In genomic region chr20:8399963-8400362, GRCh38 we compare ENCODE assay signal across 1 cellular context.
TF ChIP-seq lines count a peak whose summit lies in the region.

No MANE protein-coding gene starts in this region.

TF ChIP-seq in GM12878, 131 proteins besides CTCF, POLR2A, EP300 and RAD21 (continued from another document):
- no peak for TF ChIP-seq NFXL1 (IDR thresholded peaks at IDR 0.05; ENCODE audit: borderline replicate concordance)
- peak; percentile 85 for TF ChIP-seq ATF2 (IDR thresholded peaks at IDR 0.05; ENCODE audit: low read length)
- peak; percentile 59; the same call in 1 of the 2 replicates for TF ChIP-seq CREM (IDR thresholded peaks at IDR 0.05; ENCODE audit: low read depth)
- TF ChIP-seq EZH2 (IDR thresholded peaks at IDR 0.05; ENCODE audit: borderline replicate concordance, control insufficient read depth, low read depth, low read length) = no peak
- no peak for TF ChIP-seq REST (IDR thresholded peaks at IDR 0.05; ENCODE audit: low read depth, low read length)
- TF ChIP-seq PAX8 (IDR thresholded peaks at IDR 0.05) = no peak
- TF ChIP-seq NR2C1 (IDR thresholded peaks at IDR 0.05) = no peak
- TF ChIP-seq MYB (IDR thresholded peaks at IDR 0.05; ENCODE audit: borderline replicate concordance, low read depth, low read length) = peak; percentile 48; the same call in 1 of the 2 replicates
- TF ChIP-seq PAX5 (IDR thresholded peaks at IDR 0.05; ENCODE audit: borderline replicate concordance, low read depth, low read length) = peak; percentile 75; the same call in 1 of the 2 replicates
- TF ChIP-seq ZBTB4 (CRISPR knock-in tag; IDR thresholded peaks at IDR 0.05) = no peak
- TF ChIP-seq ZNF687 (IDR thresholded peaks at IDR 0.05) = 0 out of 2 replicates have a peak, but pooled peaks have one; percentile 61
- no peak for TF ChIP-seq PBX3 (IDR thresholded peaks at IDR 0.05; ENCODE audit: insufficient replicate concordance, low read depth, low read length)
- TF ChIP-seq TCF12 (IDR thresholded peaks at IDR 0.05; ENCODE audit: low read depth, low read length) = peak; percentile 63; the same call in 1 of the 2 replicates
- TF ChIP-seq SIN3A (IDR thresholded peaks at IDR 0.05; ENCODE audit: low read depth, low read length) = no peak
- TF ChIP-seq LARP7 (IDR thresholded peaks at IDR 0.05) = no peak
